In the genomic region with DNA sequence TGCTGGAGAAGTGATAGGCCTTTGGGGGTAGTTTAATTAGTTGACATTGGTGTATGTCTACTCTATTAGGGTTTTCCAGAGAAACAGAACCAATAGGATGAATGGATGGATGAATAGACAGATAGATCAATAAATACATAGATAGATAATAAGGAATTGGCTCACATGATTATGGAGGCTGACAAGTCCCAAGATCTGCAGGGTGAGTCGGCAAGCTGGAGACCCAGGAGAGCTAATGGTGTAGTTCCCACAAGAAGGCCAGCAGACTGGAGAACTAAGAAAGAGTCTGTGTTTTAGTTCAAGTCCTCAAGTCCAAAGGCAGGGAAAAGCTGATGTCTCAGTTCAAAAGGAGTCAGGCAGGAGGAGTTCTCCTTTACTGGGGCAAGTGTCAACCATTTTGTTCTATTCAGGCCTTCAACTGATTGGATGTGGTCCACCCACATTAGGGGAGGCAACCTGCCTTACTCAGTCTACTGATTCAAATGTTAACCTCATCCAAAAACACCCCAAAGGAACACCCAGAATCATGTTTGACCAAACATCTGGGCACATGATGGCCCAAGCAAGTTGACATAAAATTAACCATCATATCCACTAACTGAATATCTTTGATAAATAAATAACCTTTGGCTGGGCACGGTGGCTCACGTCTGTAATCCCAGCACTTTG, we compare ENCODE assay signal across 12 cellular contexts. TPM values are rescaled to one million over a fixed set of nuclear protein-coding genes. Genes with fewer than 3 reads are reported as not detected.
A peak's percentile ranks its signal among the peaks of the same experiment; 100 is the strongest.
DNase-seq lines count a peak whose midpoint lies in the region; ATAC-seq, FAIRE-seq and TF ChIP-seq lines count a peak whose summit lies in the region.
"Had no signal": no experiment of that assay in that cellular context is flagged by ENCODE, and none has a peak within 500 bp of the region (broad histone marks: within the 10 kb centered on the region; RNA-seq: fewer than 3 reads in every experiment).

No MANE protein-coding gene starts in this region.

- CTCF ChIA-PET in activated B cell treated with CpG ODN at 0.5 μM for 24 hours (lab: Charles Lee) = interaction anchor here (6.6 kb wide), 1 partner anchor 63 kb away, joined by 56 read pairs; no protein-coding TSS in a partner anchor

- POLR2A ChIA-PET in activated B cell treated with CpG ODN at 0.5 μM for 24 hours (lab: Charles Lee) = interaction anchor here (1.1 to 15.0 kb wide), 6 partner anchors 10 to 119 kb away, joined by 3 to 617 read pairs (median 9); partner anchors contain the start of gene H3-3A

- no peak for ATAC-seq in right cardiac atrium
- ATAC-seq in activated B cell treated with CpG ODN at 0.5 μM for 24 hours (ENCODE audit: low read depth) = no peak
- ATAC-seq in natural killer cell = no peak
- no peak for ATAC-seq in HG02763 (IDR thresholded peaks at IDR 0.05; ENCODE audit: unreplicated experiment)
- ATAC-seq: activated CD4-positive, CD25-positive, alpha-beta regulatory T cell treated with anti-CD3 and anti-CD28 coated beads, Interleukin-2, amount 50 U/mL, for 24 hours had no signal

- H3K4me1 ChIP-seq in right atrium auricular region (peaks cover 0 to 29% of the 10 kb centered on the region in 2 donors), right cardiac atrium (ENCODE audit: control insufficient read depth, insufficient read depth, low read length) (peaks cover 2% of the 10 kb centered on the region)

- H3K4me3 Mint-ChIP-seq in activated B cell treated with CpG ODN at 0.5 μM for 24 hours (peak overlapping the region; percentile 61), natural killer cell (no peak overlapping the region)

- H3K9me3 Mint-ChIP-seq in activated B cell treated with CpG ODN at 0.5 μM for 24 hours (no peaks in the 10 kb centered on the region), natural killer cell (no peaks in the 10 kb centered on the region)

- H3K27me3 Mint-ChIP-seq in activated B cell treated with CpG ODN at 0.5 μM for 24 hours = no peaks in the 10 kb centered on the region
- no peaks in the 10 kb centered on the region for H3K27me3 Mint-ChIP-seq in natural killer cell (ENCODE audit: low read depth in 2 of 2)

- peak overlapping the region; percentile 84 for H3K27ac Mint-ChIP-seq in activated B cell treated with CpG ODN at 0.5 μM for 24 hours
- H3K27ac Mint-ChIP-seq in natural killer cell = peak overlapping the region; percentile 94 to 100

- no peak overlapping the region for H3K4me3 ChIP-seq in right atrium auricular region
- no peak overlapping the region for H3K4me3 ChIP-seq in right cardiac atrium (ENCODE audit: low read length)

- H3K9me3 ChIP-seq in right atrium auricular region = no peaks in the 10 kb centered on the region
- no peaks in the 10 kb centered on the region for H3K9me3 ChIP-seq in right cardiac atrium (ENCODE audit: control insufficient read depth, low read length)

- intact Hi-C loops in right cardiac atrium (cut with DNase I) (loop anchor here in 2 of 4 donors (2.0 to 5.0 kb wide), 2 partner anchors 59 kb away; partner anchors contain the start of gene H3-3A (in 2 of the 2)), activated B cell treated with CpG ODN at 0.5 μM for 24 hours (cut with micrococcal nuclease) (loop anchor here (2.0 to 5.0 kb wide), 2 partner anchors 15 to 184 kb away; partner anchors contain the start of gene ACBD3), natural killer cell (cut with micrococcal nuclease) (no loop called here)

- no peak for TF ChIP-seq CTCF in right atrium auricular region (IDR thresholded peaks at IDR 0.05)
- no peak for TF ChIP-seq CTCF in activated B cell treated with CpG ODN at 0.5 μM for 24 hours (IDR thresholded peaks at IDR 0.05)
- no peak for TF ChIP-seq CTCF in natural killer cell (IDR thresholded peaks at IDR 0.05)
- TF ChIP-seq CTCF in D721Med (IDR thresholded peaks at IDR 0.05; ENCODE audit: insufficient read depth, missing control alignments) = no peak

- no peaks in the 10 kb centered on the region for H3K36me3 ChIP-seq in right atrium auricular region

- 96% methylated on average over 3 of the region's 3 CpGs for WGBS in right cardiac atrium

- H3K27ac ChIP-seq in right atrium auricular region (peak overlapping the region; percentile 80 to 97), right cardiac atrium (ENCODE audit: low read length) (no peak overlapping the region)

- DNase-seq in right atrium auricular region (ENCODE audit: low spot score) (no peak), right cardiac atrium (no peak), activated B cell treated with CpG ODN at 0.5 μM for 24 hours (no peak), natural killer cell (no peak), OCI-M2 (lab: John Stamatoyannopoulos, UW; ENCODE audit: unreplicated experiment) (no peak), foreskin melanocyte (no peak), D721Med (ENCODE audit: insufficient read length, low spot score) (no peak)
- DNase-seq: dorsolateral prefrontal cortex; stimulated activated naive CD4-positive, alpha-beta T cell treated with Interleukin-2 at 50 U/mL for 16 hours had no signal

- H3K36me3 Mint-ChIP-seq in activated B cell treated with CpG ODN at 0.5 μM for 24 hours (ENCODE audit: low read depth) (peaks cover 8% of the 10 kb centered on the region), natural killer cell (no peaks in the 10 kb centered on the region)

- H3K27me3 ChIP-seq in right atrium auricular region = no peaks in the 10 kb centered on the region
- H3K27me3 ChIP-seq in right cardiac atrium (ENCODE audit: control insufficient read depth, insufficient read depth) = no peaks in the 10 kb centered on the region
- H3K27me3 ChIP-seq: dorsolateral prefrontal cortex had no signal

- H3K4me1 Mint-ChIP-seq in activated B cell treated with CpG ODN at 0.5 μM for 24 hours (peaks cover 56% of the 10 kb centered on the region), natural killer cell (peaks cover 37 to 39% of the 10 kb centered on the region in 2 donors)

- FAIRE-seq in D721Med (lab: Jason Lieb, UNC) = no peak
- FAIRE-seq: HTR-8/SVneo had no signal

RNA-seq across cellular contexts. Expression of gene SDE2, which starts 4.5 kb away (rescaled TPM):
- total RNA-seq in right atrium auricular region (10 to 100 TPM; 15.5 to 16.3 TPM), right cardiac atrium (10 to 100 TPM; 12.2 to 18.3 (median 12.7) TPM), activated B cell treated with CpG ODN at 0.5 μM for 24 hours (21.1 and 21.8 TPM in 2 replicates), natural killer cell (10 to 100 TPM; 52.5 to 62.7 (median 53.6) TPM)
- 9.4 TPM for polyA plus RNA-seq in right cardiac atrium

RNA-seq across cellular contexts. Expression of gene H3-3A, which starts 58.9 kb away (rescaled TPM):
- total RNA-seq in right atrium auricular region (100 to 1,000 TPM; 244 to 279 TPM), right cardiac atrium (100 to 1,000 TPM; 304 to 344 (median 328) TPM), activated B cell treated with CpG ODN at 0.5 μM for 24 hours (600 and 642 TPM in 2 replicates), natural killer cell (100 to 1,000 TPM; 490 to 616 (median 522) TPM)
- 557 TPM for polyA plus RNA-seq in right cardiac atrium
